22 cellular contexts compared by ENCODE assay signal in the genomic region with DNA sequence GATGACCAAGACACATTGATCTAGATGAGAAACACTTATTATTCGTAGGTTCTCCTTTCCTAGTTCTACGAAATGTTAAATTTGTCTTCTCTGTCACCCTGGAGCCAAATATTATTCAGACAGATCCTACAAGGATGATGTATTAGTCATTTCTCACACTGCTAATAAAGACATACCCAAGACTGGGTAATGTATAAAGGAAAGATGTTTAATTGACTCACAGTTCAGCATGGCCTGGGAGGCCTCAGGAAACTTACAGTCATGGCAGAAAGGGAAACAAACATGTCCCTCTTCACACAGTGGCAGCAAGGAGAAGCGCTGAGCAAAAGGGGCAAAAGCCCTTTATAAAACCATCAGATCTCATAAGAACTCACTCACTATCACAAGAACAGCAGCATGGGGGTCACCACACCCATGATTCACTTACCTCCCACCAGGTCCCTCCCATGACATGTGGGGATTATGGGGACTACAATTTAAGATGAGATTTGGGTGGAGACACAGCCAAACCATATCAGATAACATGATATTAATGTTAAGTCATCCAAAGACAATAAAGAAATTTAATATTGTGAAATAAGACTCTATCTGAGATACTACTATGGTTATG.
DNase-seq lines count a peak whose midpoint lies in the region; ATAC-seq and TF ChIP-seq lines count a peak whose summit lies in the region.
"Had no signal": no experiment of that assay in that cellular context is flagged by ENCODE, and none has a peak within 500 bp of the region (broad histone marks: within the 10 kb centered on the region; RNA-seq: fewer than 3 reads in every experiment).

No MANE protein-coding gene starts in this region.

- H3K27ac ChIP-seq in SJCRH30 (peak overlapping the region; percentile 72), epithelial cell of prostate (peak overlapping the region; percentile 77), testis (no peak overlapping the region)
- H3K27ac ChIP-seq: heart left ventricle, left lung, sigmoid colon, suprapubic skin, vagina had no signal

- intact Hi-C loops in testis (cut with DNase I; ENCODE audit: low total_unique reads), result no loop called here

- DNase-seq in HK-2 (ENCODE audit: unreplicated experiment) (peak; percentile 21), SJCRH30 (peak in 1 of 2 experiments; percentile 10), epithelial cell of prostate (ENCODE audit: low read depth, low spot score) (no peak), renal cortical epithelial cell (ENCODE audit: low read depth) (peak; percentile 30), testis (no peak)
- DNase-seq in activated CD4-positive, CD25-positive, alpha-beta regulatory T cell treated with anti-CD3 and anti-CD28 coated beads, Interleukin-2, amount 50 U/mL, for 72 hours, result no peak
- DNase-seq: activated CD4-positive, alpha-beta T cell treated with anti-CD3 and anti-CD28 coated beads for 4 hours; CD4-positive, alpha-beta memory T cell; DMS79; heart left ventricle; left lung; NCI-H146; nephron progenitor cell; posterior cingulate gyrus; sigmoid colon; stimulated activated CD4-positive, alpha-beta T cell treated with anti-CD3 and anti-CD28 coated beads, Interleukin-1b, Interleukin-23, amount 100 ng/mL, for 48 hours had no signal

- ATAC-seq in GM21423 (IDR thresholded peaks at IDR 0.05; ENCODE audit: unreplicated experiment), result no peak
- ATAC-seq: activated naive CD4-positive, alpha-beta T cell treated with anti-CD3 and anti-CD28 coated beads, Interleukin-2, amount 50 U/mL, for 72 hours; Right ventricle myocardium inferior; stimulated activated effector memory CD8-positive, alpha-beta T cell treated with anti-CD3 and anti-CD28 coated beads, Interleukin-12 subunit alpha, Interleukin-12 subunit beta, amount 100 ng/mL, for 72 hours had no signal

- H3K4me3 ChIP-seq in SJCRH30, result no peak overlapping the region
- no peak overlapping the region for H3K4me3 ChIP-seq in testis
- H3K4me3 ChIP-seq: heart left ventricle, left lung, sigmoid colon, suprapubic skin, vagina had no signal

- H3K9me3 ChIP-seq in SJCRH30 (replicated peaks), result peaks cover 4% of the 10 kb centered on the region
- no peaks in the 10 kb centered on the region for H3K9me3 ChIP-seq in testis
- H3K9me3 ChIP-seq: heart left ventricle, left lung, sigmoid colon, suprapubic skin, vagina had no signal

- H3K27me3 ChIP-seq in SJCRH30 (no peaks in the 10 kb centered on the region), testis (no peaks in the 10 kb centered on the region)
- H3K27me3 ChIP-seq: heart left ventricle, left lung, sigmoid colon, suprapubic skin, vagina had no signal

- TF ChIP-seq POLR2A in testis (IDR thresholded peaks at IDR 0.05), result no peak

- WGBS in testis, 2 donors, result 90 to 96% methylated on average over 3 of the region's 3 CpGs

- no peak for TF ChIP-seq CTCF in testis (IDR thresholded peaks at IDR 0.05)

- H3K4me1 ChIP-seq in SJCRH30 (peaks cover 11% of the 10 kb centered on the region), testis (no peaks in the 10 kb centered on the region)
- H3K4me1 ChIP-seq: heart left ventricle, left lung, suprapubic skin, vagina had no signal

- H3K36me3 ChIP-seq in SJCRH30 (no peaks in the 10 kb centered on the region), testis (ENCODE audit: low read depth, missing control alignments) (no peaks in the 10 kb centered on the region)
- H3K36me3 ChIP-seq: heart left ventricle, left lung, sigmoid colon, suprapubic skin, vagina had no signal

Comparison
In these comparisons a context has a peak if more than half of its experiments do, and no peak if none do; other contexts are left out.
1. DNase-seq: peak in HK-2 (single experiment) and renal cortical epithelial cell (single experiment); none in epithelial cell of prostate (single experiment), activated CD4-positive, CD25-positive, alpha-beta regulatory T cell treated with anti-CD3 and anti-CD28 coated beads, Interleukin-2, amount 50 U/mL, for 72 hours (single experiment) and testis (single experiment).
2. H3K27ac ChIP-seq: peak in SJCRH30 (single experiment) and epithelial cell of prostate (single experiment); none in testis (0 of 2).